In the genomic region with DNA sequence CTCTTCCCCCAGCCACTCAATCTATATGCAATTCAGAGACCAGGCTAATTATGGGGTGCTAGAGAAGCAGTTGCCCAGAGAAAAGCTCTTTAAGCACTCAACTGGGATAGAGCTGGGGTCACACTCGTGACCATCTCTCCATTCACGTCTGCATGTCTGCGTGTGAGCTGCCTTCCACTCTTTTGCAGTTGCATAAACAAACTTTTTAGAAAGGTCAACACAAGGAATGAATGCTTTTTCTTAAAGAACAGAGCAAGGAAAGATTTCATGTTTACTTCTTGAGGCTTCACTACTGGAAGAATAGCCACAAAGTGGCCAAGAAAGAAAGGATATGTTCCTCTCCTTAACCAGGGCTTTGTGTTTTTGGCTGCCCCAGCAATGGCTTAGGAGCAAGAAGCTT, we compare ENCODE assay signal across 28 cellular contexts.
DNase-seq lines count a peak whose midpoint lies in the region; ATAC-seq and TF ChIP-seq lines count a peak whose summit lies in the region.
"Had no signal": no experiment of that assay in that cellular context is flagged by ENCODE, and none has a peak within 500 bp of the region (broad histone marks: within the 10 kb centered on the region; RNA-seq: fewer than 3 reads in every experiment).

No MANE protein-coding gene starts in this region.

- no peak for TF ChIP-seq CTCF in ascending aorta (IDR thresholded peaks at IDR 0.05)

- H4K8ac ChIP-seq in mesenchymal stem cell (ENCODE audit: low read length): no peak overlapping the region

- WGBS in mesenchymal stem cell: 2% methylated on average over 3 of the region's 3 CpGs

- H3K9me2 ChIP-seq in Karpas-422 (replicated peaks; ENCODE audit: insufficient read depth, low read length): no peaks in the 10 kb centered on the region

- no peak overlapping the region for H2BK120ac ChIP-seq in mesenchymal stem cell (ENCODE audit: low read depth, low read length)

- H2BK12ac ChIP-seq in mesenchymal stem cell (ENCODE audit: low read length in 2 of 2): no peak overlapping the region

- no peak overlapping the region for H3K4ac ChIP-seq in mesenchymal stem cell (ENCODE audit: low read depth in 1 of 2, low read length in 2 of 2)

- H3K4me1 ChIP-seq in Karpas-422 (ENCODE audit: low read length): peaks cover 73% of the 10 kb centered on the region
- H3K4me1 ChIP-seq in ascending aorta: peaks cover 4 to 48% of the 10 kb centered on the region in 2 donors
- no peaks in the 10 kb centered on the region for H3K4me1 ChIP-seq in mesenchymal stem cell (ENCODE audit: control insufficient read depth, insufficient read depth, low read depth, low read length)
- H3K4me1 ChIP-seq in stomach smooth muscle (ENCODE audit: control insufficient read depth, insufficient read depth, low read length): peaks cover 24% of the 10 kb centered on the region

- H3K9ac ChIP-seq in Karpas-422 (ENCODE audit: low read length) (no peak overlapping the region), mesenchymal stem cell (ENCODE audit: low read length) (no peak overlapping the region), stomach smooth muscle (ENCODE audit: low read length in 2 of 2) (no peak overlapping the region)
- H3K9ac ChIP-seq: BLaER1 had no signal

- H3K4me3 ChIP-seq in Karpas-422 (ENCODE audit: low read length) (no peak overlapping the region), ascending aorta (no peak overlapping the region), mesenchymal stem cell (ENCODE audit: insufficient read depth in 1 of 2, low read depth in 1 of 2, low read length in 2 of 2) (no peak overlapping the region), stomach smooth muscle (ENCODE audit: low read length in 2 of 2) (peak overlapping the region in 1 of 2 donors; percentile 24)
- H3K4me3 ChIP-seq: BLaER1, lung, PC-9 had no signal

- H3K9me3 ChIP-seq in Karpas-422 (ENCODE audit: low read length) (no peaks in the 10 kb centered on the region), ascending aorta (no peaks in the 10 kb centered on the region), mesenchymal stem cell (ENCODE audit: control insufficient read depth, low read length) (no peaks in the 10 kb centered on the region), stomach smooth muscle (ENCODE audit: control insufficient read depth in 2 of 2, low read length in 2 of 2) (no peaks in the 10 kb centered on the region)

- peaks cover 98% of the 10 kb centered on the region for H3K79me2 ChIP-seq in Karpas-422 (ENCODE audit: low read length)

- no peak overlapping the region for H2AK5ac ChIP-seq in mesenchymal stem cell (ENCODE audit: low read length, severe bottlenecking)

- H2AFZ ChIP-seq in Karpas-422 (ENCODE audit: low read length): no peak overlapping the region
- no peak overlapping the region for H2AFZ ChIP-seq in mesenchymal stem cell (ENCODE audit: low read depth, low read length)
- H2AFZ ChIP-seq: PC-9 had no signal

- no peak overlapping the region for H3K14ac ChIP-seq in mesenchymal stem cell (ENCODE audit: low read length in 2 of 2)

- ATAC-seq in GM19328 (IDR thresholded peaks at IDR 0.05; ENCODE audit: unreplicated experiment): no peak
- ATAC-seq: activated CD4-positive, alpha-beta T cell treated with anti-CD3 and anti-CD28 coated beads for 36 hours; activated CD8-positive, alpha-beta T cell treated with anti-CD3 and anti-CD28 coated beads, Interleukin-2, amount 10 ng/mL, durations not matched to agents 7 days and 5 days; activated T-helper 17 cell treated with anti-CD3 and anti-CD28 coated beads, Interleukin-2, amount 50 U/mL, for 72 hours; HCT116; natural killer cell; stimulated activated naive CD8-positive, alpha-beta T cell treated with anti-CD3 and anti-CD28 coated beads, Interleukin-15, amount 100 ng/mL, for 72 hours had no signal

- H3K18ac ChIP-seq in mesenchymal stem cell (ENCODE audit: low read depth in 1 of 2, low read length in 2 of 2): peak overlapping the region in 1 of 2 experiments; percentile 88

- no peaks in the 10 kb centered on the region for H3K27me3 ChIP-seq in Karpas-422 (ENCODE audit: low read length)
- no peaks in the 10 kb centered on the region for H3K27me3 ChIP-seq in ascending aorta
- H3K27me3 ChIP-seq in mesenchymal stem cell (ENCODE audit: control insufficient read depth in 1 of 2, insufficient read depth in 1 of 2, low read length in 2 of 2): no peaks in the 10 kb centered on the region
- H3K27me3 ChIP-seq in stomach smooth muscle (ENCODE audit: control insufficient read depth in 1 of 2, insufficient read depth in 2 of 2, low read length in 2 of 2): no peaks in the 10 kb centered on the region
- H3K27me3 ChIP-seq: BLaER1, brain microvascular endothelial cell had no signal

- no peak for DNase-seq in Karpas-422
- no peak for DNase-seq in ascending aorta (ENCODE audit: low spot score in 2 of 2)
- DNase-seq in mesenchymal stem cell: peak; percentile 95
- DNase-seq in NCI-H1694 treated with DMSO at 0.1 percent for 48 hours (lab: John Stamatoyannopoulos, UW): no peak
- no peak for DNase-seq in GM19240 (ENCODE audit: insufficient read length, low spot score)
- DNase-seq in COLO829 (ENCODE audit: low spot score): no peak
- DNase-seq: activated CD4-positive, alpha-beta T cell treated with anti-CD3 and anti-CD28 coated beads for 36 hours; activated CD8-positive, alpha-beta T cell treated with anti-CD3 and anti-CD28 coated beads, Interleukin-2, amount 10 ng/mL, durations not matched to agents 7 days and 5 days; activated naive CD4-positive, alpha-beta T cell treated with anti-CD3 and anti-CD28 coated beads, Interleukin-2, amount 50 U/mL, for 16 hours; amniotic stem cell; brain microvascular endothelial cell; DMS153; head of caudate nucleus; natural killer cell; NCI-H2029 treated with DMSO at 0.1 percent for 48 hours; NCI-H226; PC-9; stimulated activated CD4-positive, alpha-beta T cell treated with anti-CD3 and anti-CD28 coated beads, Interleukin-2, amount 100 ng/mL, for 48 hours; stimulated activated naive CD8-positive, alpha-beta T cell treated with anti-CD3 and anti-CD28 coated beads, Interleukin-15, amount 100 ng/mL, for 72 hours; SW 1271; trophoblast cell had no signal

- intact Hi-C loops in ascending aorta (cut with DNase I): loop anchor here (10.0 kb wide), 1 partner anchor 47 kb away; no protein-coding TSS in a partner anchor

- no peak overlapping the region for H2BK5ac ChIP-seq in mesenchymal stem cell (ENCODE audit: low read depth, low read length, poor library complexity, severe bottlenecking)

- H2BK15ac ChIP-seq in mesenchymal stem cell (ENCODE audit: low read depth, poor library complexity, severe bottlenecking): no peak overlapping the region

- H3K79me1 ChIP-seq in mesenchymal stem cell (replicated peaks; ENCODE audit: low read length, poor library complexity, severe bottlenecking): peaks cover 21% of the 10 kb centered on the region

- H4K20me1 ChIP-seq in Karpas-422 (ENCODE audit: insufficient read depth, low read depth, low read length): no peaks in the 10 kb centered on the region
- H4K20me1 ChIP-seq: BLaER1 had no signal

- H3K27ac ChIP-seq in Karpas-422 (ENCODE audit: low read length): 0 out of 2 replicates have a peak overlapping the region, but pooled peaks have one; percentile 3
- H3K27ac ChIP-seq in ascending aorta: peak overlapping the region; percentile 62 to 66
- no peak overlapping the region for H3K27ac ChIP-seq in mesenchymal stem cell (ENCODE audit: low read length, poor library complexity, severe bottlenecking)
- H3K27ac ChIP-seq in stomach smooth muscle (ENCODE audit: low read length): peak overlapping the region; percentile 12
- H3K27ac ChIP-seq: BLaER1, brain microvascular endothelial cell, PC-9, VCaP had no signal

- H4K91ac ChIP-seq in mesenchymal stem cell (ENCODE audit: low read length): no peak overlapping the region

- H3K23ac ChIP-seq in mesenchymal stem cell (ENCODE audit: low read length in 2 of 2): no peak overlapping the region

- H3K4me2 ChIP-seq in Karpas-422 (ENCODE audit: low read depth, low read length, poor library complexity, severe bottlenecking) (no peak overlapping the region), mesenchymal stem cell (ENCODE audit: low read length, poor library complexity, severe bottlenecking) (no peak overlapping the region)
- H3K4me2 ChIP-seq: BLaER1, PC-9 had no signal

- H3K36me3 ChIP-seq in Karpas-422 (ENCODE audit: insufficient read depth, low read length) (0 out of 2 replicates have a peak, but pooled peaks cover 5% of the 10 kb centered on the region), ascending aorta (no peaks in the 10 kb centered on the region), mesenchymal stem cell (ENCODE audit: control insufficient read depth in 1 of 2, insufficient read depth in 2 of 2, low read depth in 1 of 2, low read length in 2 of 2) (peaks cover 0 to 2% of the 10 kb centered on the region in 2 experiments), stomach smooth muscle (ENCODE audit: control insufficient read depth in 2 of 2, insufficient read depth in 2 of 2, low read length in 2 of 2) (no peaks in the 10 kb centered on the region)
- H3K36me3 ChIP-seq: BLaER1, brain microvascular endothelial cell had no signal
